ENCODE assay signal across 1 cellular context in the genomic region with DNA sequence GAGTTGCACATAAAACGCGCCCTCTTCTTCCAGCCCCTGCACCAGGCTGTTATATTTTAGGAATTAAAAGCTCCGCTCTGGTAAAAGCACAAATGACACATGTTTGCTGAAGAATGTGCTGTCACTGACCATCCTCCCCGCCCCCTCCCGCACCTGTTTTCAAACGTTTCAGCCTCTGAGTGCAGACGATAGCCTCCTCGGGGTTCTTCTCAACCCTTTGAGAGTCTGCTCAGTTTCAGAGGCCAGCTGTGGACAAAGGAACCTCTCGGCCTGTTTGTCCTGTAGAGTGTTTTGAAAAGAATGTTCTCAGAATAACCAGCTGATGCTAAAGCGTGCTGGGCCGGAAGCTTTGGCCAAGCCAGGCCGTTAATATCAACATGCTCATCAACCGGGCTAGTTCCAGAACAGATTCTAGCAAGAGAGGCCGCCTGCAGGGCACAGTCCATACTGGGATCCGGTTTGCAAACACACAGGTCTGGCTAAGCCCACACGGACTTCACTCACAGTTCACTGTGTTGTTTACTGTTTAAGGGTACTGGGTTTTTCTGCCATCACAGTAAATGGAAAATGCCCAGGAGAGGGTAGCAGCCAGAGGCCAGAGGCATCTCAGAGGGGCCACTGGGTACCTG.
TF ChIP-seq lines count a peak whose summit lies in the region.

No MANE protein-coding gene starts in this region.

TF ChIP-seq in HepG2, 621 proteins besides CTCF, POLR2A, EP300 and RAD21 (continued from another document and continues in another):
- TF ChIP-seq GABPA (IDR thresholded peaks at IDR 0.05; ENCODE audit: low read depth, low read length) (no peak), GABPA (CRISPR knock-in tag; IDR thresholded peaks at IDR 0.05; ENCODE audit: low read depth) (peak; percentile 66; the same call in 1 of the 2 replicates), ATF7-NPFF (CRISPR knock-in tag; IDR thresholded peaks at IDR 0.05; ENCODE audit: low read depth) (no peak), CAMTA2 (CRISPR knock-in tag; IDR thresholded peaks at IDR 0.05; ENCODE audit: borderline replicate concordance) (0 out of 2 replicates have a peak, but pooled peaks have one; percentile 52), CBX5 (CRISPR knock-in tag; IDR thresholded peaks at IDR 0.05; ENCODE audit: borderline replicate concordance) (no peak), MYNN (CRISPR knock-in tag; IDR thresholded peaks at IDR 0.05; ENCODE audit: low read depth) (no peak), FOXK1 (CRISPR knock-in tag; IDR thresholded peaks at IDR 0.05; ENCODE audit: borderline replicate concordance, low read depth) (peak; percentile 55; the same call in 1 of the 2 replicates), SMAD3 (CRISPR knock-in tag; IDR thresholded peaks at IDR 0.05) (0 out of 2 replicates have a peak, but pooled peaks have one; percentile 40), FOSL2 (CRISPR knock-in tag; IDR thresholded peaks at IDR 0.05) (peak; percentile 38; the same call in 1 of the 2 replicates), ZNF652 (CRISPR knock-in tag; IDR thresholded peaks at IDR 0.05; ENCODE audit: borderline replicate concordance, low read depth) (no peak), YY1 (IDR thresholded peaks at IDR 0.05; ENCODE audit: insufficient read depth, insufficient replicate concordance, low read depth, low read length) (peak; percentile 43), POGZ (CRISPR knock-in tag; IDR thresholded peaks at IDR 0.05) (peak; percentile 42; the same call in 1 of the 2 replicates), PHF21A (CRISPR knock-in tag; IDR thresholded peaks at IDR 0.05) (peak; percentile 73), ZNF512 (CRISPR knock-in tag; IDR thresholded peaks at IDR 0.05) (no peak), HHEX (CRISPR knock-in tag; IDR thresholded peaks at IDR 0.05) (no peak), NFYB (CRISPR knock-in tag; IDR thresholded peaks at IDR 0.05) (no peak), ZFP91 (CRISPR knock-in tag; IDR thresholded peaks at IDR 0.05; ENCODE audit: borderline replicate concordance) (peak; percentile 55; the same call in 1 of the 2 replicates), ZNF564 (CRISPR knock-in tag; IDR thresholded peaks at IDR 0.05) (0 out of 2 replicates have a peak, but pooled peaks have one; percentile 63), MZF1 (CRISPR knock-in tag; IDR thresholded peaks at IDR 0.05; ENCODE audit: borderline replicate concordance) (no peak), ZNF337 (CRISPR knock-in tag; IDR thresholded peaks at IDR 0.05; ENCODE audit: borderline replicate concordance, low read depth) (peak; percentile 89; the same call in 1 of the 2 replicates), ZNF567 (CRISPR knock-in tag; IDR thresholded peaks at IDR 0.05; ENCODE audit: borderline replicate concordance) (no peak), GFI1 (CRISPR knock-in tag; IDR thresholded peaks at IDR 0.05; ENCODE audit: borderline replicate concordance) (peak; percentile 61; the same call in 1 of the 2 replicates), ZNF720 (CRISPR knock-in tag; IDR thresholded peaks at IDR 0.05) (no peak), HOXA9 (CRISPR knock-in tag; IDR thresholded peaks at IDR 0.05; ENCODE audit: borderline replicate concordance) (no peak), SNAPC2 (CRISPR knock-in tag; IDR thresholded peaks at IDR 0.05) (peak; percentile 59; the same call in 1 of the 2 replicates), ELF3 (CRISPR knock-in tag; IDR thresholded peaks at IDR 0.05) (peak; percentile 49; the same call in 1 of the 2 replicates), ZNF580 (CRISPR knock-in tag; IDR thresholded peaks at IDR 0.05; ENCODE audit: borderline replicate concordance, low read depth) (no peak), ZNF597 (CRISPR knock-in tag; IDR thresholded peaks at IDR 0.05) (no peak), ZNF30 (CRISPR knock-in tag; IDR thresholded peaks at IDR 0.05) (no peak), ZNF556 (CRISPR knock-in tag; IDR thresholded peaks at IDR 0.05; ENCODE audit: borderline replicate concordance) (peak; percentile 61; the same call in 1 of the 2 replicates), ZNF788 (CRISPR knock-in tag; IDR thresholded peaks at IDR 0.05; ENCODE audit: borderline replicate concordance) (peak; percentile 49; the same call in 1 of the 2 replicates), TCF12 (IDR thresholded peaks at IDR 0.05) (no peak), TCF12 (CRISPR knock-in tag; IDR thresholded peaks at IDR 0.05) (0 out of 2 replicates have a peak, but pooled peaks have one; percentile 19), ZNF331 (CRISPR knock-in tag; IDR thresholded peaks at IDR 0.05) (peak; percentile 100), ZNF124 (CRISPR knock-in tag; IDR thresholded peaks at IDR 0.05) (peak; percentile 44; the same call in 1 of the 2 replicates), ZNF253 (CRISPR knock-in tag; IDR thresholded peaks at IDR 0.05; ENCODE audit: borderline replicate concordance) (no peak)
- TF ChIP-seq, protein P1, sequence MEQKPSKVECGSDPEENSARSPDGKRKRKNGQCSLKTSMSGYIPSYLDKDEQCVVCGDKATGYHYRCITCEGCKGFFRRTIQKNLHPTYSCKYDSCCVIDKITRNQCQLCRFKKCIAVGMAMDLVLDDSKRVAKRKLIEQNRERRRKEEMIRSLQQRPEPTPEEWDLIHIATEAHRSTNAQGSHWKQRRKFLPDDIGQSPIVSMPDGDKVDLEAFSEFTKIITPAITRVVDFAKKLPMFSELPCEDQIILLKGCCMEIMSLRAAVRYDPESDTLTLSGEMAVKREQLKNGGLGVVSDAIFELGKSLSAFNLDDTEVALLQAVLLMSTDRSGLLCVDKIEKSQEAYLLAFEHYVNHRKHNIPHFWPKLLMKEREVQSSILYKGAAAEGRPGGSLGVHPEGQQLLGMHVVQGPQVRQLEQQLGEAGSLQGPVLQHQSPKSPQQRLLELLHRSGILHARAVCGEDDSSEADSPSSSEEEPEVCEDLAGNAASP (CRISPR knock-in tag; IDR thresholded peaks at IDR 0.05; ENCODE audit: borderline replicate concordance) = 0 out of 2 replicates have a peak, but pooled peaks have one; percentile 48
- TF ChIP-seq, protein P2, sequence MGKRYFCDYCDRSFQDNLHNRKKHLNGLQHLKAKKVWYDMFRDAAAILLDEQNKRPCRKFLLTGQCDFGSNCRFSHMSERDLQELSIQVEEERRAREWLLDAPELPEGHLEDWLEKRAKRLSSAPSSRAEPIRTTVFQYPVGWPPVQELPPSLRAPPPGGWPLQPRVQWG (CRISPR knock-in tag; IDR thresholded peaks at IDR 0.05; ENCODE audit: borderline replicate concordance, low read depth) = no peak
- TF ChIP-seq, protein P3, sequence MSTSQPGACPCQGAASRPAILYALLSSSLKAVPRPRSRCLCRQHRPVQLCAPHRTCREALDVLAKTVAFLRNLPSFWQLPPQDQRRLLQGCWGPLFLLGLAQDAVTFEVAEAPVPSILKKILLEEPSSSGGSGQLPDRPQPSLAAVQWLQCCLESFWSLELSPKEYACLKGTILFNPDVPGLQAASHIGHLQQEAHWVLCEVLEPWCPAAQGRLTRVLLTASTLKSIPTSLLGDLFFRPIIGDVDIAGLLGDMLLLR (CRISPR knock-in tag; IDR thresholded peaks at IDR 0.05) = no peak
- TF ChIP-seq, protein P4, sequence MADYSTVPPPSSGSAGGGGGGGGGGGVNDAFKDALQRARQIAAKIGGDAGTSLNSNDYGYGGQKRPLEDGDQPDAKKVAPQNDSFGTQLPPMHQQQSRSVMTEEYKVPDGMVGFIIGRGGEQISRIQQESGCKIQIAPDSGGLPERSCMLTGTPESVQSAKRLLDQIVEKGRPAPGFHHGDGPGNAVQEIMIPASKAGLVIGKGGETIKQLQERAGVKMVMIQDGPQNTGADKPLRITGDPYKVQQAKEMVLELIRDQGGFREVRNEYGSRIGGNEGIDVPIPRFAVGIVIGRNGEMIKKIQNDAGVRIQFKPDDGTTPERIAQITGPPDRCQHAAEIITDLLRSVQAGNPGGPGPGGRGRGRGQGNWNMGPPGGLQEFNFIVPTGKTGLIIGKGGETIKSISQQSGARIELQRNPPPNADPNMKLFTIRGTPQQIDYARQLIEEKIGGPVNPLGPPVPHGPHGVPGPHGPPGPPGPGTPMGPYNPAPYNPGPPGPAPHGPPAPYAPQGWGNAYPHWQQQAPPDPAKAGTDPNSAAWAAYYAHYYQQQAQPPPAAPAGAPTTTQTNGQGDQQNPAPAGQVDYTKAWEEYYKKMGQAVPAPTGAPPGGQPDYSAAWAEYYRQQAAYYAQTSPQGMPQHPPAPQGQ (CRISPR knock-in tag; IDR thresholded peaks at IDR 0.05; ENCODE audit: borderline replicate concordance) = no peak
- TF ChIP-seq, protein P5, sequence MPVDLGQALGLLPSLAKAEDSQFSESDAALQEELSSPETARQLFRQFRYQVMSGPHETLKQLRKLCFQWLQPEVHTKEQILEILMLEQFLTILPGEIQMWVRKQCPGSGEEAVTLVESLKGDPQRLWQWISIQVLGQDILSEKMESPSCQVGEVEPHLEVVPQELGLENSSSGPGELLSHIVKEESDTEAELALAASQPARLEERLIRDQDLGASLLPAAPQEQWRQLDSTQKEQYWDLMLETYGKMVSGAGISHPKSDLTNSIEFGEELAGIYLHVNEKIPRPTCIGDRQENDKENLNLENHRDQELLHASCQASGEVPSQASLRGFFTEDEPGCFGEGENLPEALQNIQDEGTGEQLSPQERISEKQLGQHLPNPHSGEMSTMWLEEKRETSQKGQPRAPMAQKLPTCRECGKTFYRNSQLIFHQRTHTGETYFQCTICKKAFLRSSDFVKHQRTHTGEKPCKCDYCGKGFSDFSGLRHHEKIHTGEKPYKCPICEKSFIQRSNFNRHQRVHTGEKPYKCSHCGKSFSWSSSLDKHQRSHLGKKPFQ (CRISPR knock-in tag; IDR thresholded peaks at IDR 0.05; ENCODE audit: insufficient replicate concordance) = peak; percentile 53
- TF ChIP-seq, protein P6, sequence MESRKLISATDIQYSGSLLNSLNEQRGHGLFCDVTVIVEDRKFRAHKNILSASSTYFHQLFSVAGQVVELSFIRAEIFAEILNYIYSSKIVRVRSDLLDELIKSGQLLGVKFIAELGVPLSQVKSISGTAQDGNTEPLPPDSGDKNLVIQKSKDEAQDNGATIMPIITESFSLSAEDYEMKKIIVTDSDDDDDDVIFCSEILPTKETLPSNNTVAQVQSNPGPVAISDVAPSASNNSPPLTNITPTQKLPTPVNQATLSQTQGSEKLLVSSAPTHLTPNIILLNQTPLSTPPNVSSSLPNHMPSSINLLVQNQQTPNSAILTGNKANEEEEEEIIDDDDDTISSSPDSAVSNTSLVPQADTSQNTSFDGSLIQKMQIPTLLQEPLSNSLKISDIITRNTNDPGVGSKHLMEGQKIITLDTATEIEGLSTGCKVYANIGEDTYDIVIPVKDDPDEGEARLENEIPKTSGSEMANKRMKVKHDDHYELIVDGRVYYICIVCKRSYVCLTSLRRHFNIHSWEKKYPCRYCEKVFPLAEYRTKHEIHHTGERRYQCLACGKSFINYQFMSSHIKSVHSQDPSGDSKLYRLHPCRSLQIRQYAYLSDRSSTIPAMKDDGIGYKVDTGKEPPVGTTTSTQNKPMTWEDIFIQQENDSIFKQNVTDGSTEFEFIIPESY (CRISPR knock-in tag; IDR thresholded peaks at IDR 0.05) = no peak; the same call in 1 of the 2 replicates
- TF ChIP-seq, protein P7, sequence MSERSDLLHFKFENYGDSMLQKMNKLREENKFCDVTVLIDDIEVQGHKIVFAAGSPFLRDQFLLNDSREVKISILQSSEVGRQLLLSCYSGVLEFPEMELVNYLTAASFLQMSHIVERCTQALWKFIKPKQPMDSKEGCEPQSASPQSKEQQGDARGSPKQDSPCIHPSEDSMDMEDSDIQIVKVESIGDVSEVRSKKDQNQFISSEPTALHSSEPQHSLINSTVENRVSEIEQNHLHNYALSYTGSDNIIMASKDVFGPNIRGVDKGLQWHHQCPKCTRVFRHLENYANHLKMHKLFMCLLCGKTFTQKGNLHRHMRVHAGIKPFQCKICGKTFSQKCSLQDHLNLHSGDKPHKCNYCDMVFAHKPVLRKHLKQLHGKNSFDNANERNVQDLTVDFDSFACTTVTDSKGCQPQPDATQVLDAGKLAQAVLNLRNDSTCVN (CRISPR knock-in tag; IDR thresholded peaks at IDR 0.05; ENCODE audit: borderline replicate concordance) = peak; percentile 91; the same call in 1 of the 2 replicates
